9 cellular contexts compared by ENCODE assay signal in genomic region chr5:132828846-132829494, GRCh38. TPM values are rescaled to one million over a fixed set of nuclear protein-coding genes. Genes with fewer than 3 reads are reported as not detected.
DNase-seq lines count a peak whose midpoint lies in the region; ATAC-seq and TF ChIP-seq lines count a peak whose summit lies in the region.
"Had no signal": no experiment of that assay in that cellular context is flagged by ENCODE, and none has a peak within 500 bp of the region (broad histone marks: within the 10 kb centered on the region; RNA-seq: fewer than 3 reads in every experiment).

No MANE protein-coding gene starts in this region.

- peaks cover 13 to 24% of the 10 kb centered on the region in 2 donors for H3K27me3 Mint-ChIP-seq in natural killer cell treated with Interleukin-12 subunit alpha and Interleukin-12 subunit beta and Interleukin-15 and Interleukin-18, amount 100 ng/mL, for 72 hours

- ATAC-seq in natural killer cell treated with Interleukin-12 subunit alpha and Interleukin-12 subunit beta and Interleukin-15 and Interleukin-18, amount 100 ng/mL, for 72 hours, result no peak

- peak overlapping the region; percentile 82 for H3K27ac ChIP-seq in C4-2B
- no peak overlapping the region for H3K27ac ChIP-seq in MM.1S (ENCODE audit: low read length)
- no peak overlapping the region for H3K27ac ChIP-seq in colonic mucosa

- H3K4me1 Mint-ChIP-seq in natural killer cell treated with Interleukin-12 subunit alpha and Interleukin-12 subunit beta and Interleukin-15 and Interleukin-18, amount 100 ng/mL, for 72 hours (ENCODE audit: low read depth in 2 of 2), result peaks cover 5 to 11% of the 10 kb centered on the region in 2 donors

- no peak overlapping the region for H2AFZ ChIP-seq in MM.1S (ENCODE audit: low read length)

- DNase-seq in MM.1S (no peak), colonic mucosa (peak; percentile 45), hepatic stellate cell (ENCODE audit: low spot score) (no peak), cerebellum (ENCODE audit: low spot score) (no peak), occipital lobe (lab: John Stamatoyannopoulos, UW) (no peak), COLO829 (ENCODE audit: low spot score) (no peak)
- no peak for DNase-seq in natural killer cell treated with Interleukin-12 subunit alpha and Interleukin-12 subunit beta and Interleukin-15 and Interleukin-18, amount 100 ng/mL, for 72 hours (ENCODE audit: low spot score)
- DNase-seq: erythroblast had no signal

- H3K36me3 ChIP-seq in MM.1S (replicated peaks; ENCODE audit: insufficient read depth, low read length) (no peaks in the 10 kb centered on the region), colonic mucosa (no peaks in the 10 kb centered on the region)

- H3K27me3 ChIP-seq in MM.1S (replicated peaks; ENCODE audit: insufficient read depth, low read length) (no peaks in the 10 kb centered on the region), colonic mucosa (no peaks in the 10 kb centered on the region)

- H3K4me2 ChIP-seq in MM.1S (ENCODE audit: low read depth, low read length), result peak overlapping the region; percentile 90; the same call in 1 of the 2 replicates

- no peaks in the 10 kb centered on the region for H3K36me3 Mint-ChIP-seq in natural killer cell treated with Interleukin-12 subunit alpha and Interleukin-12 subunit beta and Interleukin-15 and Interleukin-18, amount 100 ng/mL, for 72 hours

- no peaks in the 10 kb centered on the region for H3K4me1 ChIP-seq in MM.1S (ENCODE audit: low read length)
- H3K4me1 ChIP-seq in colonic mucosa, result no peaks in the 10 kb centered on the region

- peak overlapping the region; percentile 85; the same call in 1 of the 2 replicates for H3K9ac ChIP-seq in MM.1S (ENCODE audit: low read length)
- peak overlapping the region; percentile 93 to 97 for H3K9ac ChIP-seq in colonic mucosa (ENCODE audit: low read depth in 2 of 2, low read length in 2 of 2)

- TF ChIP-seq CTCF in C4-2B (conservative IDR thresholded peaks at IDR 0.05) (no peak), MM.1S (IDR thresholded peaks at IDR 0.05; ENCODE audit: low read length) (no peak), colonic mucosa (IDR thresholded peaks at IDR 0.05) (no peak)

- H3K4me3 ChIP-seq in MM.1S (ENCODE audit: low read length), result peak overlapping the region; percentile 82; the same call in 1 of the 2 replicates
- peak overlapping the region; percentile 85 for H3K4me3 ChIP-seq in colonic mucosa

- no peaks in the 10 kb centered on the region for H3K9me3 Mint-ChIP-seq in natural killer cell treated with Interleukin-12 subunit alpha and Interleukin-12 subunit beta and Interleukin-15 and Interleukin-18, amount 100 ng/mL, for 72 hours

- H3K9me3 ChIP-seq in MM.1S (replicated peaks; ENCODE audit: insufficient read depth, low read length) (no peaks in the 10 kb centered on the region), colonic mucosa (no peaks in the 10 kb centered on the region)

- H3K9me2 ChIP-seq in MM.1S (replicated peaks; ENCODE audit: insufficient read depth, low read length), result no peaks in the 10 kb centered on the region

- intact Hi-C loops in colonic mucosa (cut with DNase I), result loop anchor here (10.0 kb wide), 2 partner anchors 304 to 444 kb away; no protein-coding TSS in a partner anchor

- no peaks in the 10 kb centered on the region for H4K20me1 ChIP-seq in MM.1S (ENCODE audit: insufficient read depth, low read length)

- peaks cover 5% of the 10 kb centered on the region for H3K79me2 ChIP-seq in MM.1S (ENCODE audit: low read length)

- H3F3A ChIP-seq in MM.1S (ENCODE audit: insufficient read depth, low read length), result no peaks in the 10 kb centered on the region

- peak overlapping the region; percentile 87 for H3K4me3 Mint-ChIP-seq in natural killer cell treated with Interleukin-12 subunit alpha and Interleukin-12 subunit beta and Interleukin-15 and Interleukin-18, amount 100 ng/mL, for 72 hours

- no peak overlapping the region for H3K27ac Mint-ChIP-seq in natural killer cell treated with Interleukin-12 subunit alpha and Interleukin-12 subunit beta and Interleukin-15 and Interleukin-18, amount 100 ng/mL, for 72 hours

RNA-seq across cellular contexts. Expression of gene SHROOM1, which starts 1.5 kb away (rescaled TPM):
- total RNA-seq in colonic mucosa, result 10 to 100 TPM; 36.9 to 64.1 TPM
- 1 to 10 TPM; 5.4 to 8.0 TPM for total RNA-seq in natural killer cell treated with Interleukin-12 subunit alpha and Interleukin-12 subunit beta and Interleukin-15 and Interleukin-18, amount 100 ng/mL, for 72 hours
- total RNA-seq in cerebellum, result 2.4 TPM
- total RNA-seq in occipital lobe, result 0.47 TPM

RNA-seq across cellular contexts. Expression of gene SOWAHA, which starts 15.9 kb away (rescaled TPM):
- total RNA-seq in colonic mucosa (10 to 100 TPM; 12.4 to 30.7 TPM), cerebellum (4.9 TPM), occipital lobe (5.1 TPM)
- total RNA-seq in natural killer cell treated with Interleukin-12 subunit alpha and Interleukin-12 subunit beta and Interleukin-15 and Interleukin-18, amount 100 ng/mL, for 72 hours, result not detected

RNA-seq across cellular contexts. Expression of gene GDF9, which starts 37.3 kb away (rescaled TPM):
- total RNA-seq in colonic mucosa (under 1 TPM; 0.64 to 0.69 TPM), cerebellum (0.54 TPM), occipital lobe (1.9 TPM)
- under 1 TPM; 0.50 to 0.93 TPM for total RNA-seq in natural killer cell treated with Interleukin-12 subunit alpha and Interleukin-12 subunit beta and Interleukin-15 and Interleukin-18, amount 100 ng/mL, for 72 hours

RNA-seq across cellular contexts. Expression of gene UQCRQ, which starts 37.5 kb away (rescaled TPM):
- total RNA-seq in colonic mucosa, result 100 to 1,000 TPM; 885 to 920 TPM
- 100 to 1,000 TPM; 330 to 366 TPM for total RNA-seq in natural killer cell treated with Interleukin-12 subunit alpha and Interleukin-12 subunit beta and Interleukin-15 and Interleukin-18, amount 100 ng/mL, for 72 hours
- 61.5 TPM for total RNA-seq in cerebellum
- total RNA-seq in occipital lobe, result 81.1 TPM

RNA-seq across cellular contexts. Expression of gene LEAP2, which starts 44.5 kb away (rescaled TPM):
- total RNA-seq in colonic mucosa (1 to 10 TPM; 3.6 to 7.7 TPM), cerebellum (2.1 TPM), occipital lobe (2.0 TPM)
- total RNA-seq in natural killer cell treated with Interleukin-12 subunit alpha and Interleukin-12 subunit beta and Interleukin-15 and Interleukin-18, amount 100 ng/mL, for 72 hours, result 1 to 10 TPM; 2.7 to 5.6 TPM

Comparison
In these comparisons a context has a peak if more than half of its experiments do, and no peak if none do; other contexts are left out.
1. RNA of gene SHROOM1, which starts 1.5 kb away (total RNA-seq): 36.9 to 64.1 TPM in colonic mucosa; 5.4 to 8.0 TPM in natural killer cell treated with Interleukin-12 subunit alpha and Interleukin-12 subunit beta and Interleukin-15 and Interleukin-18, amount 100 ng/mL, for 72 hours, 2.4 TPM in cerebellum (single experiment) and 0.47 TPM in occipital lobe (single experiment); every median in the first group is over 4 times any median in the second.